ENCODE assay signal across 9 cellular contexts in genomic region chr7:30446266-30446665, GRCh38. TPM values are rescaled to one million over a fixed set of nuclear protein-coding genes. Genes with fewer than 3 reads are reported as not detected.
DNase-seq lines count a peak whose midpoint lies in the region; ATAC-seq and TF ChIP-seq lines count a peak whose summit lies in the region.
"Had no signal": no experiment of that assay in that cellular context is flagged by ENCODE, and none has a peak within 500 bp of the region (broad histone marks: within the 10 kb centered on the region; RNA-seq: fewer than 3 reads in every experiment).

No MANE protein-coding gene starts in this region.

- no peaks in the 10 kb centered on the region for H3K9me3 Mint-ChIP-seq in activated CD4-positive, alpha-beta T cell treated with anti-CD3 and anti-CD28 coated beads, Interleukin-2, amount 10 ng/mL, durations not matched to agents 24 days and 14 days
- no peaks in the 10 kb centered on the region for H3K9me3 Mint-ChIP-seq in activated CD4-positive, alpha-beta T cell treated with anti-CD3 and anti-CD28 coated beads for 36 hours (ENCODE audit: low read depth)
- no peaks in the 10 kb centered on the region for H3K9me3 Mint-ChIP-seq in activated T-helper 1 cell treated with anti-CD3 and anti-CD28 coated beads, Interleukin-12 subunit alpha, Interleukin-12 subunit beta, Interleukin-2, Interleukin-4 antibody, amounts not matched to agents 30 ng/mL and 10 ng/mL and 1 ng/mL, durations not matched to agents 14 hours and 24 hours and 36 hours

- peaks cover 12% of the 10 kb centered on the region for H3K36me3 Mint-ChIP-seq in activated CD4-positive, alpha-beta T cell treated with anti-CD3 and anti-CD28 coated beads, Interleukin-2, amount 10 ng/mL, durations not matched to agents 24 days and 14 days (ENCODE audit: low read depth)
- peaks cover 18% of the 10 kb centered on the region for H3K36me3 Mint-ChIP-seq in activated CD4-positive, alpha-beta T cell treated with anti-CD3 and anti-CD28 coated beads for 36 hours (ENCODE audit: low read depth)
- peaks cover 18% of the 10 kb centered on the region for H3K36me3 Mint-ChIP-seq in activated T-helper 1 cell treated with anti-CD3 and anti-CD28 coated beads, Interleukin-12 subunit alpha, Interleukin-12 subunit beta, Interleukin-2, Interleukin-4 antibody, amounts not matched to agents 30 ng/mL and 10 ng/mL and 1 ng/mL, durations not matched to agents 14 hours and 24 hours and 36 hours (ENCODE audit: low read depth)

- peak overlapping the region; percentile 54 for H3K27ac Mint-ChIP-seq in activated CD4-positive, alpha-beta T cell treated with anti-CD3 and anti-CD28 coated beads, Interleukin-2, amount 10 ng/mL, durations not matched to agents 24 days and 14 days
- no peak overlapping the region for H3K27ac Mint-ChIP-seq in activated CD4-positive, alpha-beta T cell treated with anti-CD3 and anti-CD28 coated beads for 36 hours
- H3K27ac Mint-ChIP-seq in activated T-helper 1 cell treated with anti-CD3 and anti-CD28 coated beads, Interleukin-12 subunit alpha, Interleukin-12 subunit beta, Interleukin-2, Interleukin-4 antibody, amounts not matched to agents 30 ng/mL and 10 ng/mL and 1 ng/mL, durations not matched to agents 14 hours and 24 hours and 36 hours = peak overlapping the region; percentile 33

- POLR2A ChIA-PET in activated CD4-positive, alpha-beta T cell treated with anti-CD3 and anti-CD28 coated beads for 36 hours (lab: Charles Lee) = no interaction called here

- no peaks in the 10 kb centered on the region for H3K27me3 ChIP-seq in sigmoid colon
- H3K27me3 ChIP-seq: breast epithelium had no signal

- WGBS in sigmoid colon, 2 donors = 91 to 92% methylated on average over 4 of the region's 4 CpGs

- H3K27me3 Mint-ChIP-seq in activated CD4-positive, alpha-beta T cell treated with anti-CD3 and anti-CD28 coated beads, Interleukin-2, amount 10 ng/mL, durations not matched to agents 24 days and 14 days = no peaks in the 10 kb centered on the region
- no peaks in the 10 kb centered on the region for H3K27me3 Mint-ChIP-seq in activated CD4-positive, alpha-beta T cell treated with anti-CD3 and anti-CD28 coated beads for 36 hours
- no peaks in the 10 kb centered on the region for H3K27me3 Mint-ChIP-seq in activated T-helper 1 cell treated with anti-CD3 and anti-CD28 coated beads, Interleukin-12 subunit alpha, Interleukin-12 subunit beta, Interleukin-2, Interleukin-4 antibody, amounts not matched to agents 30 ng/mL and 10 ng/mL and 1 ng/mL, durations not matched to agents 14 hours and 24 hours and 36 hours (ENCODE audit: insufficient read depth)

- peaks cover 6% of the 10 kb centered on the region for H3K4me1 Mint-ChIP-seq in activated CD4-positive, alpha-beta T cell treated with anti-CD3 and anti-CD28 coated beads, Interleukin-2, amount 10 ng/mL, durations not matched to agents 24 days and 14 days
- peaks cover 4% of the 10 kb centered on the region for H3K4me1 Mint-ChIP-seq in activated CD4-positive, alpha-beta T cell treated with anti-CD3 and anti-CD28 coated beads for 36 hours
- H3K4me1 Mint-ChIP-seq in activated T-helper 1 cell treated with anti-CD3 and anti-CD28 coated beads, Interleukin-12 subunit alpha, Interleukin-12 subunit beta, Interleukin-2, Interleukin-4 antibody, amounts not matched to agents 30 ng/mL and 10 ng/mL and 1 ng/mL, durations not matched to agents 14 hours and 24 hours and 36 hours (ENCODE audit: low read depth) = peaks cover 7% of the 10 kb centered on the region

- ATAC-seq in activated CD4-positive, alpha-beta T cell treated with anti-CD3 and anti-CD28 coated beads for 36 hours = no peak
- ATAC-seq in GM21528 (IDR thresholded peaks at IDR 0.05; ENCODE audit: low FRiP score, unreplicated experiment) (peak; percentile 24), left cardiac atrium (no peak)

- no peak overlapping the region for H3K4me3 Mint-ChIP-seq in activated CD4-positive, alpha-beta T cell treated with anti-CD3 and anti-CD28 coated beads, Interleukin-2, amount 10 ng/mL, durations not matched to agents 24 days and 14 days
- no peak overlapping the region for H3K4me3 Mint-ChIP-seq in activated CD4-positive, alpha-beta T cell treated with anti-CD3 and anti-CD28 coated beads for 36 hours
- no peak overlapping the region for H3K4me3 Mint-ChIP-seq in activated T-helper 1 cell treated with anti-CD3 and anti-CD28 coated beads, Interleukin-12 subunit alpha, Interleukin-12 subunit beta, Interleukin-2, Interleukin-4 antibody, amounts not matched to agents 30 ng/mL and 10 ng/mL and 1 ng/mL, durations not matched to agents 14 hours and 24 hours and 36 hours

- CTCF ChIA-PET in activated CD4-positive, alpha-beta T cell treated with anti-CD3 and anti-CD28 coated beads for 36 hours (lab: Charles Lee) = interaction anchor here (1.0 kb wide), 1 partner anchor 93 kb away, joined by 7 read pairs; no protein-coding TSS in a partner anchor

- no peak for DNase-seq in activated CD4-positive, alpha-beta T cell treated with anti-CD3 and anti-CD28 coated beads, Interleukin-2, amount 10 ng/mL, durations not matched to agents 24 days and 14 days
- no peak for DNase-seq in activated CD4-positive, alpha-beta T cell treated with anti-CD3 and anti-CD28 coated beads for 36 hours
- no peak for DNase-seq in activated T-helper 1 cell treated with anti-CD3 and anti-CD28 coated beads, Interleukin-12 subunit alpha, Interleukin-12 subunit beta, Interleukin-2, Interleukin-4 antibody, amounts not matched to agents 30 ng/mL and 10 ng/mL and 1 ng/mL, durations not matched to agents 14 hours and 24 hours and 36 hours (ENCODE audit: low spot score)
- peak; percentile 59 for DNase-seq in sigmoid colon
- no peak for DNase-seq in left cardiac atrium
- no peak for DNase-seq in putamen (ENCODE audit: low spot score)
- DNase-seq in SW480 (ENCODE audit: low spot score) = no peak

- no peak for TF ChIP-seq EP300 in sigmoid colon (IDR thresholded peaks at IDR 0.05)

- TF ChIP-seq CTCF in sigmoid colon (IDR thresholded peaks at IDR 0.05) = no peak

- H3K9me3 ChIP-seq in sigmoid colon = no peaks in the 10 kb centered on the region
- H3K9me3 ChIP-seq: breast epithelium had no signal

- H3K36me3 ChIP-seq in sigmoid colon = peaks cover 0 to 25% (median 11%) of the 10 kb centered on the region in 4 donors

- H3K27ac ChIP-seq in sigmoid colon = no peak overlapping the region
- H3K27ac ChIP-seq: breast epithelium had no signal

- no peaks in the 10 kb centered on the region for H3K4me1 ChIP-seq in sigmoid colon
- H3K4me1 ChIP-seq: breast epithelium had no signal

- intact Hi-C loops in activated CD4-positive, alpha-beta T cell treated with anti-CD3 and anti-CD28 coated beads, Interleukin-2, amount 10 ng/mL, durations not matched to agents 24 days and 14 days (cut with micrococcal nuclease) = no loop called here
- intact Hi-C loops in activated CD4-positive, alpha-beta T cell treated with anti-CD3 and anti-CD28 coated beads for 36 hours (cut with DNase I, micrococcal nuclease) = no loop called here
- intact Hi-C loops in activated T-helper 1 cell treated with anti-CD3 and anti-CD28 coated beads, Interleukin-12 subunit alpha, Interleukin-12 subunit beta, Interleukin-2, Interleukin-4 antibody, amounts not matched to agents 30 ng/mL and 10 ng/mL and 1 ng/mL, durations not matched to agents 14 hours and 24 hours and 36 hours (cut with micrococcal nuclease) = loop anchor here (5.0 kb wide), 1 partner anchor 169 kb away; no protein-coding TSS in a partner anchor
- intact Hi-C loops in sigmoid colon (cut with DNase I) = no loop called here
- intact Hi-C loops in left cardiac atrium (cut with DNase I) = loop anchor here in 1 of 2 donors (10.0 kb wide), 1 partner anchor 59 kb away; the partner anchor contains the start of gene GGCT

- no peak overlapping the region for H3K4me3 ChIP-seq in sigmoid colon
- H3K4me3 ChIP-seq: breast epithelium had no signal

- no peak for TF ChIP-seq POLR2A in sigmoid colon (IDR thresholded peaks at IDR 0.05)

RNA-seq across cellular contexts. Expression of gene NOD1, which starts 32.3 kb away (rescaled TPM):
- total RNA-seq in activated CD4-positive, alpha-beta T cell treated with anti-CD3 and anti-CD28 coated beads, Interleukin-2, amount 10 ng/mL, durations not matched to agents 24 days and 14 days = 11.6 and 12.9 TPM in 2 replicates
- 10 to 100 TPM; 10.8 to 11.0 TPM for total RNA-seq in activated CD4-positive, alpha-beta T cell treated with anti-CD3 and anti-CD28 coated beads for 36 hours
- total RNA-seq in activated T-helper 1 cell treated with anti-CD3 and anti-CD28 coated beads, Interleukin-12 subunit alpha, Interleukin-12 subunit beta, Interleukin-2, Interleukin-4 antibody, amounts not matched to agents 30 ng/mL and 10 ng/mL and 1 ng/mL, durations not matched to agents 14 hours and 24 hours and 36 hours = 9.1 and 13.1 TPM in 2 replicates
- total RNA-seq in sigmoid colon (10 to 100 TPM in 2 of 4 donors, 1 to 10 TPM in 2; 5.9 to 17.5 (median 9.3) TPM), left cardiac atrium (10 to 100 TPM; 10.6 to 18.1 TPM)
- polyA plus RNA-seq in sigmoid colon = 10 to 100 TPM in 1 of 3 donors, 1 to 10 TPM in 2; 3.0 to 14.1 (median 3.0) TPM

RNA-seq across cellular contexts. Expression of gene GGCT, which starts 58.4 kb away (rescaled TPM):
- 76.1 and 80.3 TPM in 2 replicates for total RNA-seq in activated CD4-positive, alpha-beta T cell treated with anti-CD3 and anti-CD28 coated beads, Interleukin-2, amount 10 ng/mL, durations not matched to agents 24 days and 14 days
- 10 to 100 TPM; 48.8 to 76.8 TPM for total RNA-seq in activated CD4-positive, alpha-beta T cell treated with anti-CD3 and anti-CD28 coated beads for 36 hours
- 75.4 and 79.0 TPM in 2 replicates for total RNA-seq in activated T-helper 1 cell treated with anti-CD3 and anti-CD28 coated beads, Interleukin-12 subunit alpha, Interleukin-12 subunit beta, Interleukin-2, Interleukin-4 antibody, amounts not matched to agents 30 ng/mL and 10 ng/mL and 1 ng/mL, durations not matched to agents 14 hours and 24 hours and 36 hours
- 10 to 100 TPM; 18.8 to 40.9 (median 24.1) TPM for total RNA-seq in sigmoid colon
- 10 to 100 TPM; 64.9 to 97.3 (median 87.3) TPM for polyA plus RNA-seq in sigmoid colon
- total RNA-seq in left cardiac atrium = 10 to 100 TPM; 22.0 to 31.7 TPM
